10 cellular contexts compared by ENCODE assay signal in the genomic region with DNA sequence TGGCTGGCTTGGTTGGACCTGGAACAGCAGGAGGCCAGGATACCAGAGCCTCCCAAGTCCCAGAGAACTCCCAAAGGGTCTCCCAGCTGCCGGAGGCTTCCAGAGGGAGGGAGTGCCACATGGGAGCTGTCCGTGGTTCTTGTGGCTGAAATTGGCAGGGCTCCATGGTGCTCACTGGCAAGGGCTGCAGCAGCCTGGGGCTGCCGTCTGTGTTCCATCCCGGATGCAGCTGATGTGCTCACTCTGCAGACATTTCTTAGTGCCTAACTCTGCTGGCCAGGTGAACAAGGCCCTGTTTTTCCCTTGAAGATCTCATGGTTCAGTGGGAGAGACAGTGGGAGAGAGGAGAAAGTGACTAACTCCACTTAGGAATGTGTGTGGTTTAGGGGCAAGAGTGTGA.
DNase-seq lines count a peak whose midpoint lies in the region; TF ChIP-seq lines count a peak whose summit lies in the region.
"Had no signal": no experiment of that assay in that cellular context is flagged by ENCODE, and none has a peak within 500 bp of the region (broad histone marks: within the 10 kb centered on the region; RNA-seq: fewer than 3 reads in every experiment).

No MANE protein-coding gene starts in this region.

- H3K79me2 ChIP-seq in SK-N-SH (ENCODE audit: insufficient read depth) = no peaks in the 10 kb centered on the region

- H3K4me3 ChIP-seq in SK-N-SH (ENCODE audit: low read depth in 2 of 2, low read length in 1 of 2) (no peak overlapping the region), testis (no peak overlapping the region), coronary artery (no peak overlapping the region)

- H4K20me1 ChIP-seq in SK-N-SH (ENCODE audit: insufficient read depth) = no peaks in the 10 kb centered on the region

- POLR2A ChIA-PET in SK-N-SH (lab: Yijun Ruan, JAX) = no interaction called here

- H3K27ac ChIP-seq in SK-N-SH (ENCODE audit: low read depth in 2 of 2, low read length in 1 of 2) (peak overlapping the region in 1 of 2 experiments; percentile 63; a peak in 2 of 4 replicates), testis (no peak overlapping the region), coronary artery (no peak overlapping the region)

- H3K9me2 ChIP-seq in SK-N-SH = no peaks in the 10 kb centered on the region

- TF ChIP-seq POLR2A in testis (IDR thresholded peaks at IDR 0.05) = no peak

- CTCF ChIA-PET in SK-N-SH (lab: Yijun Ruan, JAX) = interaction anchor here (0.6 to 6.3 kb wide), 7 partner anchors 24 to 602 kb away, joined by 3 to 71 read pairs (median 5); no protein-coding TSS in a partner anchor

- H3K4me1 ChIP-seq in SK-N-SH (ENCODE audit: control insufficient read depth in 1 of 2, insufficient read depth in 2 of 2, low read depth in 1 of 2, low read length in 1 of 2) = peaks cover 0 to 28% of the 10 kb centered on the region in 2 experiments; a peak in 2 of 4 replicates
- peaks cover 14% of the 10 kb centered on the region for H3K4me1 ChIP-seq in testis

- intact Hi-C loops in testis (cut with DNase I; ENCODE audit: low total_unique reads) = loop anchor here (10.0 kb wide), 1 partner anchor 598 kb away; no protein-coding TSS in a partner anchor

- WGBS in SK-N-SH (ENCODE audit: low lambda C conversion rate) = 0% methylated on average over 3 of the region's 4 CpGs
- WGBS in testis, 2 donors = 23 to 33% methylated on average over 4 of the region's 4 CpGs

- no peak overlapping the region for H3K9ac ChIP-seq in SK-N-SH

- no peak for TF ChIP-seq CTCF in SK-N-SH (IDR thresholded peaks at IDR 0.05)
- TF ChIP-seq CTCF in testis (IDR thresholded peaks at IDR 0.05) = no peak
- no peak for TF ChIP-seq CTCF in coronary artery (IDR thresholded peaks at IDR 0.05)

- H3K4me2 ChIP-seq in SK-N-SH = no peak overlapping the region

- no peaks in the 10 kb centered on the region for H3K36me3 ChIP-seq in SK-N-SH (replicated peaks in 1 of 2; ENCODE audit: control insufficient read depth in 1 of 2, insufficient read depth in 2 of 2, low read length in 1 of 2)
- no peaks in the 10 kb centered on the region for H3K36me3 ChIP-seq in testis (ENCODE audit: low read depth, missing control alignments)

- no peak; the same call in 1 of the 2 replicates for TF ChIP-seq RAD21 in SK-N-SH (IDR thresholded peaks at IDR 0.05; ENCODE audit: low read length)

- H3K27me3 ChIP-seq in SK-N-SH (ENCODE audit: insufficient read depth) = no peaks in the 10 kb centered on the region
- H3K27me3 ChIP-seq in testis = no peaks in the 10 kb centered on the region

- H3F3A ChIP-seq in SK-N-SH (replicated peaks; ENCODE audit: insufficient read depth) = no peaks in the 10 kb centered on the region

- H3K9me3 ChIP-seq in SK-N-SH = no peaks in the 10 kb centered on the region
- H3K9me3 ChIP-seq in testis = no peaks in the 10 kb centered on the region

- peak; percentile 4 to 8 for DNase-seq in SHP77 (lab: John Stamatoyannopoulos, UW)
- no peak for DNase-seq in SHP77 treated with DMSO at 0.1 percent for 48 hours (lab: John Stamatoyannopoulos, UW)
- peak; percentile 87 for DNase-seq in SK-N-SH
- peak; percentile 88 for DNase-seq in glomerular visceral epithelial cell (ENCODE audit: extremely low spot score)
- peak; percentile 64 for DNase-seq in testis
- no peak for DNase-seq in activated CD8-positive, alpha-beta memory T cell treated with anti-CD3 and anti-CD28 coated beads for 24 hours
- DNase-seq in activated gamma-delta T cell (lab: John Stamatoyannopoulos, UW) = no peak
- no peak for DNase-seq in coronary artery (ENCODE audit: low spot score)
- DNase-seq: activated CD4-positive, CD25-positive, alpha-beta regulatory T cell treated with anti-CD3 and anti-CD28 coated beads, Interleukin-2, amount 50 U/mL, for 72 hours; NCI-H1436 had no signal

- H2AFZ ChIP-seq in SK-N-SH (ENCODE audit: low read depth) = no peak overlapping the region

- TF ChIP-seq EP300 in SK-N-SH (IDR thresholded peaks at IDR 0.05; ENCODE audit: borderline replicate concordance in 1 of 2, low read depth in 1 of 2, low read length in 1 of 2) = peak in 1 of 2 experiments; percentile 63; a peak in 1 of 4 replicates

TF ChIP-seq in SK-N-SH, 30 proteins besides CTCF, POLR2A, EP300 and RAD21:
- TF ChIP-seq RFX5 (IDR thresholded peaks at IDR 0.05; ENCODE audit: low read length) (no peak), TCF12 (IDR thresholded peaks at IDR 0.05) (peak; percentile 24; the same call in 1 of the 2 replicates), EZH2phosphoT487 (IDR thresholded peaks at IDR 0.05; ENCODE audit: borderline replicate concordance, low read depth) (no peak), CHD2 (IDR thresholded peaks at IDR 0.05; ENCODE audit: low read length, partially characterized antibody) (peak; percentile 47), MXI1 (IDR thresholded peaks at IDR 0.05; ENCODE audit: low read depth, low read length) (peak; percentile 54; the same call in 1 of the 2 replicates), NRF1 (IDR thresholded peaks at IDR 0.05; ENCODE audit: low read depth, low read length) (no peak), NFIC (IDR thresholded peaks at IDR 0.05; ENCODE audit: borderline replicate concordance) (peak; percentile 56; the same call in 1 of the 2 replicates), RCOR1 (IDR thresholded peaks at IDR 0.05; ENCODE audit: low read length) (peak; percentile 34; the same call in 1 of the 2 replicates), FOXJ3 (CRISPR knock-in tag; IDR thresholded peaks at IDR 0.05) (peak; percentile 66; the same call in 1 of the 2 replicates), MEF2A (IDR thresholded peaks at IDR 0.05; ENCODE audit: borderline replicate concordance, low read depth) (no peak), ELF1 (IDR thresholded peaks at IDR 0.05) (no peak)
- TF ChIP-seq, protein P1, sequence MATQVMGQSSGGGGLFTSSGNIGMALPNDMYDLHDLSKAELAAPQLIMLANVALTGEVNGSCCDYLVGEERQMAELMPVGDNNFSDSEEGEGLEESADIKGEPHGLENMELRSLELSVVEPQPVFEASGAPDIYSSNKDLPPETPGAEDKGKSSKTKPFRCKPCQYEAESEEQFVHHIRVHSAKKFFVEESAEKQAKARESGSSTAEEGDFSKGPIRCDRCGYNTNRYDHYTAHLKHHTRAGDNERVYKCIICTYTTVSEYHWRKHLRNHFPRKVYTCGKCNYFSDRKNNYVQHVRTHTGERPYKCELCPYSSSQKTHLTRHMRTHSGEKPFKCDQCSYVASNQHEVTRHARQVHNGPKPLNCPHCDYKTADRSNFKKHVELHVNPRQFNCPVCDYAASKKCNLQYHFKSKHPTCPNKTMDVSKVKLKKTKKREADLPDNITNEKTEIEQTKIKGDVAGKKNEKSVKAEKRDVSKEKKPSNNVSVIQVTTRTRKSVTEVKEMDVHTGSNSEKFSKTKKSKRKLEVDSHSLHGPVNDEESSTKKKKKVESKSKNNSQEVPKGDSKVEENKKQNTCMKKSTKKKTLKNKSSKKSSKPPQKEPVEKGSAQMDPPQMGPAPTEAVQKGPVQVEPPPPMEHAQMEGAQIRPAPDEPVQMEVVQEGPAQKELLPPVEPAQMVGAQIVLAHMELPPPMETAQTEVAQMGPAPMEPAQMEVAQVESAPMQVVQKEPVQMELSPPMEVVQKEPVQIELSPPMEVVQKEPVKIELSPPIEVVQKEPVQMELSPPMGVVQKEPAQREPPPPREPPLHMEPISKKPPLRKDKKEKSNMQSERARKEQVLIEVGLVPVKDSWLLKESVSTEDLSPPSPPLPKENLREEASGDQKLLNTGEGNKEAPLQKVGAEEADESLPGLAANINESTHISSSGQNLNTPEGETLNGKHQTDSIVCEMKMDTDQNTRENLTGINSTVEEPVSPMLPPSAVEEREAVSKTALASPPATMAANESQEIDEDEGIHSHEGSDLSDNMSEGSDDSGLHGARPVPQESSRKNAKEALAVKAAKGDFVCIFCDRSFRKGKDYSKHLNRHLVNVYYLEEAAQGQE (IDR thresholded peaks at IDR 0.05; ENCODE audit: low read depth, low read length) = peak; percentile 94
- TF ChIP-seq, protein P2, sequence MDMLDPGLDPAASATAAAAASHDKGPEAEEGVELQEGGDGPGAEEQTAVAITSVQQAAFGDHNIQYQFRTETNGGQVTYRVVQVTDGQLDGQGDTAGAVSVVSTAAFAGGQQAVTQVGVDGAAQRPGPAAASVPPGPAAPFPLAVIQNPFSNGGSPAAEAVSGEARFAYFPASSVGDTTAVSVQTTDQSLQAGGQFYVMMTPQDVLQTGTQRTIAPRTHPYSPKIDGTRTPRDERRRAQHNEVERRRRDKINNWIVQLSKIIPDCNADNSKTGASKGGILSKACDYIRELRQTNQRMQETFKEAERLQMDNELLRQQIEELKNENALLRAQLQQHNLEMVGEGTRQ (IDR thresholded peaks at IDR 0.05; ENCODE audit: borderline replicate concordance, low read depth, low read length) = no peak

Comparison
In these comparisons a context has a peak if more than half of its experiments do, and no peak if none do; other contexts are left out.
1. DNase-seq: peak in SHP77 (2 of 2), SK-N-SH (single experiment), glomerular visceral epithelial cell (single experiment) and testis (single experiment); none in SHP77 treated with DMSO at 0.1 percent for 48 hours (single experiment), activated CD8-positive, alpha-beta memory T cell treated with anti-CD3 and anti-CD28 coated beads for 24 hours (single experiment), activated gamma-delta T cell (single experiment) and coronary artery (single experiment).